27 cellular contexts compared by ENCODE assay signal in the genomic region with DNA sequence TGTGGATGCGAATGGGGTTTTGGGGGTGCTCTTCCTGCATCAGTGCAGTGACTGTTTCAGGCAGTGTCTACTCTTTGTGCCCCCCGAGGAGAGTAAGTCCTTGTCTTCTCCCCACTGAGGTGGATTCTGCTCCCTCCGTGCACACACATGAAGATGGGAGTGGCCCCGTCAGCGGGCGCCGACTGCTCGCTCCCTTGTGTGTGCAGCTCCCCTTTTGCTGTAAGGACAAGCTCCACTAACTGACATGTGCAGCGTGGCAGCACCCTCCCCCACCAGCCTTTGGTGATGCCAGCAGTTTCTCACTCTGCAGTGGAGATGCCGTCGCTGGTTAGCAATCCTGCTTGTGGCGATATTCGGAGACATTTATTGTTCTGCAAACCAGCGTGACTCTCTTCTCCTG.
A peak's percentile ranks its signal among the peaks of the same experiment; 100 is the strongest.
DNase-seq lines count a peak whose midpoint lies in the region; ATAC-seq, FAIRE-seq and TF ChIP-seq lines count a peak whose summit lies in the region.
"Had no signal": no experiment of that assay in that cellular context is flagged by ENCODE, and none has a peak within 500 bp of the region (broad histone marks: within the 10 kb centered on the region; RNA-seq: fewer than 3 reads in every experiment).

No MANE protein-coding gene starts in this region.

- POLR2A ChIA-PET in HepG2 (lab: Yijun Ruan, JAX), result no interaction called here

- H3K4me3 ChIP-seq in right lobe of liver (no peak overlapping the region), HepG2 (replicated peaks in 1 of 3; ENCODE audit: insufficient read depth in 1 of 3, low read depth in 2 of 3, low read length in 3 of 3) (no peak overlapping the region), hepatocyte (no peak overlapping the region)
- H3K4me3 ChIP-seq: adrenal gland, transverse colon had no signal

- no peak for TF ChIP-seq RAD21 in HepG2 (CRISPR knock-in tag; IDR thresholded peaks at IDR 0.05)

- TF ChIP-seq CTCF in right lobe of liver (IDR thresholded peaks at IDR 0.05) (no peak), HepG2 (CRISPR knock-in tag; IDR thresholded peaks at IDR 0.05) (no peak), hepatocyte (IDR thresholded peaks at IDR 0.05; ENCODE audit: poor library complexity) (no peak)

- ATAC-seq in right lobe of liver, result no peak
- ATAC-seq in HepG2, result no peak
- ATAC-seq in HG02870 (IDR thresholded peaks at IDR 0.05; ENCODE audit: unreplicated experiment), result no peak

- 97% methylated on average over 10 of the region's 14 CpGs for WGBS in right lobe of liver (ENCODE audit: insufficient coverage, low coverage, low lambda C conversion rate, missing lambda C conversion rate)
- 86% methylated on average over 14 of the region's 14 CpGs for WGBS in HepG2 (ENCODE audit: low lambda C conversion rate)
- WGBS in hepatocyte (ENCODE audit: low lambda C conversion rate, missing lambda C conversion rate), result 96% methylated on average over 14 of the region's 14 CpGs

- DNase-seq in right lobe of liver (peak in 2 of 3 donors; percentile 7 to 23), HepG2 (ENCODE audit: low spot score) (no peak), islet precursor cell (peak; percentile 39), posterior vena cava (ENCODE audit: low spot score) (peak; percentile 75), hepatocyte (ENCODE audit: low spot score) (no peak), GM12892 (ENCODE audit: insufficient read length) (no peak)
- DNase-seq: activated CD4-positive, alpha-beta T cell treated with anti-CD3 and anti-CD28 coated beads, Interleukin-2, amount 50 U/mL, for 48 hours; activated CD4-positive, CD25-positive, alpha-beta regulatory T cell; activated gamma-delta T cell treated with Interleukin-2 at 50 U/mL for 16 hours; activated T-cell treated with anti-CD3 and anti-CD28 coated beads, Interleukin-2, amount 50 U/mL, for 1 hour; effector memory CD4-positive, alpha-beta T cell; erythroblast; Kasumi-1; mesendoderm; MV-4-11; NCI-H1436 treated with DMSO at 0.1 percent for 48 hours; NCI-H446; NCI-H774; occipital lobe; T-helper 1 cell; transverse colon had no signal

- no peak overlapping the region for H3K27ac ChIP-seq in right lobe of liver
- H3K27ac ChIP-seq in HepG2 (ENCODE audit: extremely low read length, insufficient read depth, low read length), result no peak overlapping the region
- no peak overlapping the region for H3K27ac ChIP-seq in hepatocyte
- H3K27ac ChIP-seq: adrenal gland, C4-2B, HL-60, transverse colon had no signal

- no peak for TF ChIP-seq EP300 in HepG2 (IDR thresholded peaks at IDR 0.05; ENCODE audit: low read depth in 2 of 2, low read length in 2 of 2)
- no peak for TF ChIP-seq EP300 in HepG2 (CRISPR knock-in tag; IDR thresholded peaks at IDR 0.05; ENCODE audit: borderline replicate concordance)

- TF ChIP-seq POLR2A in right lobe of liver (IDR thresholded peaks at IDR 0.05) (no peak), HepG2 (IDR thresholded peaks at IDR 0.05; ENCODE audit: insufficient read depth in 1 of 2, low read depth in 2 of 2, low read length in 2 of 2) (no peak), GM12892 (IDR thresholded peaks at IDR 0.05; ENCODE audit: low read depth, low read length) (no peak)

- peaks cover 0 to 24% (median 11%) of the 10 kb centered on the region in 4 donors for H3K4me1 ChIP-seq in right lobe of liver
- H3K4me1 ChIP-seq in HepG2 (ENCODE audit: insufficient read depth, low read length), result no peaks in the 10 kb centered on the region; the same call in 1 of the 2 replicates
- H3K4me1 ChIP-seq in hepatocyte (ENCODE audit: insufficient read depth), result no peaks in the 10 kb centered on the region
- H3K4me1 ChIP-seq: adrenal gland, transverse colon had no signal

- no peak overlapping the region for H3K9ac ChIP-seq in HepG2 (ENCODE audit: insufficient read depth, low read depth, low read length)

- H3K9me3 ChIP-seq in right lobe of liver, result no peaks in the 10 kb centered on the region
- H3K9me3 ChIP-seq in HepG2 (ENCODE audit: low read length), result no peaks in the 10 kb centered on the region
- no peaks in the 10 kb centered on the region for H3K9me3 ChIP-seq in hepatocyte (ENCODE audit: low read depth)
- H3K9me3 ChIP-seq: adrenal gland, transverse colon had no signal

- H3K4me2 ChIP-seq in HepG2 (ENCODE audit: low read depth, low read length) (no peak overlapping the region), hepatocyte (no peak overlapping the region)

- in situ Hi-C loops in HepG2 (cut with HindIII; ENCODE audit: extremely low pct_ligation_motif_present, low pct_unique_long_range_greater_than_20kb), result no loop called here

- intact Hi-C loops in right lobe of liver (cut with DNase I), result no loop called here
- intact Hi-C loops in HepG2 (cut with micrococcal nuclease; ENCODE audit: unreplicated experiment), result no loop called here
- intact Hi-C loops in posterior vena cava (cut with DNase I), result no loop called here

- no peak overlapping the region for H2AFZ ChIP-seq in HepG2 (ENCODE audit: low read length)
- no peak overlapping the region for H2AFZ ChIP-seq in hepatocyte

- FAIRE-seq in HepG2 (lab: Jason Lieb, UNC) (no peak), GM12892 (lab: Jason Lieb, UNC) (no peak)
- FAIRE-seq: GM12891, H1 had no signal

- H4K20me1 ChIP-seq in HepG2 (ENCODE audit: insufficient read depth, low read length) (no peaks in the 10 kb centered on the region), hepatocyte (ENCODE audit: insufficient read depth, poor library complexity, severe bottlenecking) (no peaks in the 10 kb centered on the region)

- peaks cover 0 to 10% (median 0%) of the 10 kb centered on the region in 4 donors for H3K36me3 ChIP-seq in right lobe of liver
- H3K36me3 ChIP-seq in HepG2 (replicated peaks in 1 of 2; ENCODE audit: control insufficient read depth in 1 of 2, insufficient read depth in 2 of 2, low read length in 2 of 2), result no peaks in the 10 kb centered on the region
- H3K36me3 ChIP-seq in hepatocyte (replicated peaks; ENCODE audit: insufficient read depth, low read depth), result no peaks in the 10 kb centered on the region
- H3K36me3 ChIP-seq: adrenal gland, transverse colon had no signal

- no TSS peak for BruUV-seq in HepG2 (replicated peaks; lab: Mats Ljungman, UMichigan)

- H3K79me2 ChIP-seq in HepG2 (ENCODE audit: insufficient read depth, low read length) (no peaks in the 10 kb centered on the region), hepatocyte (no peaks in the 10 kb centered on the region)

- CTCF ChIA-PET in HepG2 (lab: Yijun Ruan, JAX; ENCODE audit: low intra/inter-chr PET ratio, low total read pairs), result no interaction called here

- H3K27me3 ChIP-seq in right lobe of liver (no peaks in the 10 kb centered on the region), HepG2 (ENCODE audit: control insufficient read depth in 1 of 2, insufficient read depth in 2 of 2, low read length in 2 of 2) (no peaks in the 10 kb centered on the region), hepatocyte (no peaks in the 10 kb centered on the region)
- H3K27me3 ChIP-seq: adrenal gland, transverse colon had no signal

- H3K9me2 ChIP-seq in hepatocyte (replicated peaks; ENCODE audit: insufficient read depth), result no peaks in the 10 kb centered on the region

TF ChIP-seq in HepG2, 621 proteins besides CTCF, POLR2A, EP300 and RAD21 (continues in another document):
- TF ChIP-seq ATAD3A (CRISPR knock-in tag; IDR thresholded peaks at IDR 0.05) (no peak), IKZF4 (CRISPR knock-in tag; IDR thresholded peaks at IDR 0.05; ENCODE audit: borderline replicate concordance, low read depth, not compliant biosample characterization) (no peak), MED8 (CRISPR knock-in tag; IDR thresholded peaks at IDR 0.05; ENCODE audit: insufficient replicate concordance) (no peak), ZNF460 (CRISPR knock-in tag; IDR thresholded peaks at IDR 0.05; ENCODE audit: borderline replicate concordance) (no peak), SP140L (CRISPR knock-in tag; IDR thresholded peaks at IDR 0.05; ENCODE audit: borderline replicate concordance) (no peak), SAP130 (CRISPR knock-in tag; IDR thresholded peaks at IDR 0.05; ENCODE audit: low read depth) (no peak), ZC3H4 (CRISPR knock-in tag; IDR thresholded peaks at IDR 0.05; ENCODE audit: borderline replicate concordance) (no peak)
- TF ChIP-seq, protein P1, sequence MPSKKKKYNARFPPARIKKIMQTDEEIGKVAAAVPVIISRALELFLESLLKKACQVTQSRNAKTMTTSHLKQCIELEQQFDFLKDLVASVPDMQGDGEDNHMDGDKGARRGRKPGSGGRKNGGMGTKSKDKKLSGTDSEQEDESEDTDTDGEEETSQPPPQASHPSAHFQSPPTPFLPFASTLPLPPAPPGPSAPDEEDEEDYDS (CRISPR knock-in tag; IDR thresholded peaks at IDR 0.05), result no peak
- TF ChIP-seq, protein P2, sequence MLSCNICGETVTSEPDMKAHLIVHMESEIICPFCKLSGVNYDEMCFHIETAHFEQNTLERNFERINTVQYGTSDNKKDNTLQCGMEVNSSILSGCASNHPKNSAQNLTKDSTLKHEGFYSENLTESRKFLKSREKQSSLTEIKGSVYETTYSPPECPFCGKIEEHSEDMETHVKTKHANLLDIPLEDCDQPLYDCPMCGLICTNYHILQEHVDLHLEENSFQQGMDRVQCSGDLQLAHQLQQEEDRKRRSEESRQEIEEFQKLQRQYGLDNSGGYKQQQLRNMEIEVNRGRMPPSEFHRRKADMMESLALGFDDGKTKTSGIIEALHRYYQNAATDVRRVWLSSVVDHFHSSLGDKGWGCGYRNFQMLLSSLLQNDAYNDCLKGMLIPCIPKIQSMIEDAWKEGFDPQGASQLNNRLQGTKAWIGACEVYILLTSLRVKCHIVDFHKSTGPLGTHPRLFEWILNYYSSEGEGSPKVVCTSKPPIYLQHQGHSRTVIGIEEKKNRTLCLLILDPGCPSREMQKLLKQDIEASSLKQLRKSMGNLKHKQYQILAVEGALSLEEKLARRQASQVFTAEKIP (CRISPR knock-in tag; IDR thresholded peaks at IDR 0.05; ENCODE audit: borderline replicate concordance), result no peak
- TF ChIP-seq, protein P3, sequence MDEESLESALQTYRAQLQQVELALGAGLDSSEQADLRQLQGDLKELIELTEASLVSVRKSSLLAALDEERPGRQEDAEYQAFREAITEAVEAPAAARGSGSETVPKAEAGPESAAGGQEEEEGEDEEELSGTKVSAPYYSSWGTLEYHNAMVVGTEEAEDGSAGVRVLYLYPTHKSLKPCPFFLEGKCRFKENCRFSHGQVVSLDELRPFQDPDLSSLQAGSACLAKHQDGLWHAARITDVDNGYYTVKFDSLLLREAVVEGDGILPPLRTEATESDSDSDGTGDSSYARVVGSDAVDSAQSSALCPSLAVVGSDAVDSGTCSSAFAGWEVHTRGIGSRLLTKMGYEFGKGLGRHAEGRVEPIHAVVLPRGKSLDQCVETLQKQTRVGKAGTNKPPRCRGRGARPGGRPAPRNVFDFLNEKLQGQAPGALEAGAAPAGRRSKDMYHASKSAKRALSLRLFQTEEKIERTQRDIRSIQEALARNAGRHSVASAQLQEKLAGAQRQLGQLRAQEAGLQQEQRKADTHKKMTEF (CRISPR knock-in tag; IDR thresholded peaks at IDR 0.05), result no peak

Comparison
In these comparisons a context has a peak if more than half of its experiments do, and no peak if none do; other contexts are left out.
1. DNase-seq: peak in right lobe of liver (2 of 3), islet precursor cell (single experiment) and posterior vena cava (single experiment); none in HepG2 (single experiment), hepatocyte (single experiment) and GM12892 (single experiment).